In the genomic region with DNA sequence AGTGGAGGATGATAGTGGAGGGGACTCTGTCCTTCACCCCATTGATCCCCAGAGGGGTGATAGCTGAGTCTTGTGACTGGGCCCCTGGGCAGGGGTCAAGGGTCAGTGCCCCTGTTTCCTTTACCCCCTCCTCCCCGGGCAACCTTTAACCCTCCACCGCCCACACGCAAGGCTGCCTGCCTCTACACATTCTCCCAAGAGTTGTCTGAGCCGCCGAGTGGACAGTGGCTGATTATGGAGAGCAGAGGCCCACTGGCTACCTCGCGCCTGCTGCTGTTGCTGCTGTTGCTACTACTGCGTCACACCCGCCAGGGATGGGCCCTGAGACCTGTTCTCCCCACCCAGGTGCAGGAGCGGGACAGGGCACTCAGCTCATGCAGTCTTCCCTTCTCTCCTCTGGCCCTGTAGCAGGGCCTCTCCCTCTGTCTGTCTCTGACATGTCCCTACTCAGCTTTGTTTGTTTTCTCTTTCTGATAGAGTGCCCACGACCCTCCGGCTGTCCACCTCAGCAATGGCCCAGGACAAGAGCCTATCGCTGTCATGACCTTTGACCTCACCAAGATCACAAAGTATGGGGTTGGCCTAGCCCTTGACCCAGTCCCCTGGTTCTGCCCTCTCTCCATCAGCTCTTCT, we compare ENCODE assay signal across 1 cellular context.
TF ChIP-seq lines count a peak whose summit lies in the region.

A gene with protein sequence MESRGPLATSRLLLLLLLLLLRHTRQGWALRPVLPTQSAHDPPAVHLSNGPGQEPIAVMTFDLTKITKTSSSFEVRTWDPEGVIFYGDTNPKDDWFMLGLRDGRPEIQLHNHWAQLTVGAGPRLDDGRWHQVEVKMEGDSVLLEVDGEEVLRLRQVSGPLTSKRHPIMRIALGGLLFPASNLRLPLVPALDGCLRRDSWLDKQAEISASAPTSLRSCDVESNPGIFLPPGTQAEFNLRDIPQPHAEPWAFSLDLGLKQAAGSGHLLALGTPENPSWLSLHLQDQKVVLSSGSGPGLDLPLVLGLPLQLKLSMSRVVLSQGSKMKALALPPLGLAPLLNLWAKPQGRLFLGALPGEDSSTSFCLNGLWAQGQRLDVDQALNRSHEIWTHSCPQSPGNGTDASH (plus strand): TSS at position 197 of the 633 bp plus-strand sequence. CDS start 38 bp downstream, at position 235.

TF ChIP-seq in HepG2, 621 proteins besides CTCF, POLR2A, EP300 and RAD21 (continued from another document and continues in another):
- TF ChIP-seq, protein P1, sequence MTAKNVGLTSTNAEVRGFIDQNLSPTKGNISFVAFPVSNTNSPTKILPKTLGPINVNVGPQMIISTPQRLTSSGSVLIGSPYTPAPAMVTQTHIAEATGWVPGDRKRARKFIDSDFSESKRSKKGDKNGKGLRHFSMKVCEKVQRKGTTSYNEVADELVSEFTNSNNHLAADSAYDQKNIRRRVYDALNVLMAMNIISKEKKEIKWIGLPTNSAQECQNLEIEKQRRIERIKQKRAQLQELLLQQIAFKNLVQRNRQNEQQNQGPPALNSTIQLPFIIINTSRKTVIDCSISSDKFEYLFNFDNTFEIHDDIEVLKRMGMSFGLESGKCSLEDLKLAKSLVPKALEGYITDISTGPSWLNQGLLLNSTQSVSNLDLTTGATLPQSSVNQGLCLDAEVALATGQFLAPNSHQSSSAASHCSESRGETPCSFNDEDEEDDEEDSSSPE (CRISPR knock-in tag; IDR thresholded peaks at IDR 0.05): no peak
- TF ChIP-seq CENPT (CRISPR knock-in tag; IDR thresholded peaks at IDR 0.05; ENCODE audit: low read depth): no peak
- peak; percentile 37; the same call in 1 of the 2 replicates for TF ChIP-seq PPARG (CRISPR knock-in tag; conservative IDR thresholded peaks at IDR 0.05)
- TF ChIP-seq, protein P2, sequence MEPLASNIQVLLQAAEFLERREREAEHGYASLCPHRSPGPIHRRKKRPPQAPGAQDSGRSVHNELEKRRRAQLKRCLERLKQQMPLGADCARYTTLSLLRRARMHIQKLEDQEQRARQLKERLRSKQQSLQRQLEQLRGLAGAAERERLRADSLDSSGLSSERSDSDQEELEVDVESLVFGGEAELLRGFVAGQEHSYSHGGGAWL (CRISPR knock-in tag; IDR thresholded peaks at IDR 0.05): no peak
- no peak for TF ChIP-seq ZMYM2 (CRISPR knock-in tag; IDR thresholded peaks at IDR 0.05)
- no peak for TF ChIP-seq ZNF850 (CRISPR knock-in tag; conservative IDR thresholded peaks at IDR 0.05)
- no peak for TF ChIP-seq NPAS2 (CRISPR knock-in tag; IDR thresholded peaks at IDR 0.05; ENCODE audit: borderline replicate concordance)
- TF ChIP-seq, protein P3, sequence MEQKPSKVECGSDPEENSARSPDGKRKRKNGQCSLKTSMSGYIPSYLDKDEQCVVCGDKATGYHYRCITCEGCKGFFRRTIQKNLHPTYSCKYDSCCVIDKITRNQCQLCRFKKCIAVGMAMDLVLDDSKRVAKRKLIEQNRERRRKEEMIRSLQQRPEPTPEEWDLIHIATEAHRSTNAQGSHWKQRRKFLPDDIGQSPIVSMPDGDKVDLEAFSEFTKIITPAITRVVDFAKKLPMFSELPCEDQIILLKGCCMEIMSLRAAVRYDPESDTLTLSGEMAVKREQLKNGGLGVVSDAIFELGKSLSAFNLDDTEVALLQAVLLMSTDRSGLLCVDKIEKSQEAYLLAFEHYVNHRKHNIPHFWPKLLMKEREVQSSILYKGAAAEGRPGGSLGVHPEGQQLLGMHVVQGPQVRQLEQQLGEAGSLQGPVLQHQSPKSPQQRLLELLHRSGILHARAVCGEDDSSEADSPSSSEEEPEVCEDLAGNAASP (CRISPR knock-in tag; IDR thresholded peaks at IDR 0.05; ENCODE audit: borderline replicate concordance): no peak
- no peak for TF ChIP-seq ZNF24 (IDR thresholded peaks at IDR 0.05)
- TF ChIP-seq ZNF101 (CRISPR knock-in tag; IDR thresholded peaks at IDR 0.05; ENCODE audit: borderline replicate concordance, low read depth): no peak
- TF ChIP-seq REPIN1 (CRISPR knock-in tag; IDR thresholded peaks at IDR 0.05; ENCODE audit: borderline replicate concordance, low read depth): no peak
- no peak; the same call in 1 of the 2 replicates for TF ChIP-seq NFKB2 (CRISPR knock-in tag; IDR thresholded peaks at IDR 0.05; ENCODE audit: borderline replicate concordance)
- TF ChIP-seq ZNF879 (CRISPR knock-in tag; IDR thresholded peaks at IDR 0.05): no peak
- TF ChIP-seq, protein P4, sequence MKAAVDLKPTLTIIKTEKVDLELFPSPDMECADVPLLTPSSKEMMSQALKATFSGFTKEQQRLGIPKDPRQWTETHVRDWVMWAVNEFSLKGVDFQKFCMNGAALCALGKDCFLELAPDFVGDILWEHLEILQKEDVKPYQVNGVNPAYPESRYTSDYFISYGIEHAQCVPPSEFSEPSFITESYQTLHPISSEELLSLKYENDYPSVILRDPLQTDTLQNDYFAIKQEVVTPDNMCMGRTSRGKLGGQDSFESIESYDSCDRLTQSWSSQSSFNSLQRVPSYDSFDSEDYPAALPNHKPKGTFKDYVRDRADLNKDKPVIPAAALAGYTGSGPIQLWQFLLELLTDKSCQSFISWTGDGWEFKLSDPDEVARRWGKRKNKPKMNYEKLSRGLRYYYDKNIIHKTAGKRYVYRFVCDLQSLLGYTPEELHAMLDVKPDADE (CRISPR knock-in tag; IDR thresholded peaks at IDR 0.05): no peak
- TF ChIP-seq MEF2D (CRISPR knock-in tag; IDR thresholded peaks at IDR 0.05): no peak
- no peak for TF ChIP-seq HOXA3 (CRISPR knock-in tag; IDR thresholded peaks at IDR 0.05)
- no peak for TF ChIP-seq ZSCAN22 (CRISPR knock-in tag; IDR thresholded peaks at IDR 0.05)
- TF ChIP-seq MED1 (CRISPR knock-in tag; IDR thresholded peaks at IDR 0.05): peak; percentile 19; the same call in 1 of the 2 replicates
- no peak for TF ChIP-seq ZNF441 (CRISPR knock-in tag; IDR thresholded peaks at IDR 0.05; ENCODE audit: borderline replicate concordance)
- TF ChIP-seq, protein P5, sequence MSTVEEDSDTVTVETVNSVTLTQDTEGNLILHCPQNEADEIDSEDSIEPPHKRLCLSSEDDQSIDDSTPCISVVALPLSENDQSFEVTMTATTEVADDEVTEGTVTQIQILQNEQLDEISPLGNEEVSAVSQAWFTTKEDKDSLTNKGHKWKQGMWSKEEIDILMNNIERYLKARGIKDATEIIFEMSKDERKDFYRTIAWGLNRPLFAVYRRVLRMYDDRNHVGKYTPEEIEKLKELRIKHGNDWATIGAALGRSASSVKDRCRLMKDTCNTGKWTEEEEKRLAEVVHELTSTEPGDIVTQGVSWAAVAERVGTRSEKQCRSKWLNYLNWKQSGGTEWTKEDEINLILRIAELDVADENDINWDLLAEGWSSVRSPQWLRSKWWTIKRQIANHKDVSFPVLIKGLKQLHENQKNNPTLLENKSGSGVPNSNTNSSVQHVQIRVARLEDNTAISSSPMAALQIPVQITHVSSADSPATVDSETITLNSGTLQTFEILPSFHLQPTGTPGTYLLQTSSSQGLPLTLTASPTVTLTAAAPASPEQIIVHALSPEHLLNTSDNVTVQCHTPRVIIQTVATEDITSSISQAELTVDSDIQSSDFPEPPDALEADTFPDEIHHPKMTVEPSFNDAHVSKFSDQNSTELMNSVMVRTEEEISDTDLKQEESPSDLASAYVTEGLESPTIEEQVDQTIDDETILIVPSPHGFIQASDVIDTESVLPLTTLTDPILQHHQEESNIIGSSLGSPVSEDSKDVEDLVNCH (CRISPR knock-in tag; IDR thresholded peaks at IDR 0.05): no peak
- 0 out of 2 replicates have a peak, but pooled peaks have one; percentile 50 for TF ChIP-seq HNRNPL (IDR thresholded peaks at IDR 0.05; ENCODE audit: low read depth, low read length)
- no peak for TF ChIP-seq ZFAT (CRISPR knock-in tag; conservative IDR thresholded peaks at IDR 0.05)
- TF ChIP-seq ZNF253 (CRISPR knock-in tag; IDR thresholded peaks at IDR 0.05; ENCODE audit: borderline replicate concordance): no peak
- no peak; the same call in 1 of the 2 replicates for TF ChIP-seq KDM5B (CRISPR knock-in tag; IDR thresholded peaks at IDR 0.05; ENCODE audit: borderline replicate concordance)
- TF ChIP-seq RARA (CRISPR knock-in tag; IDR thresholded peaks at IDR 0.05): peak; percentile 72
- TF ChIP-seq MIER2 (CRISPR knock-in tag; IDR thresholded peaks at IDR 0.05): no peak
- TF ChIP-seq, protein P6, sequence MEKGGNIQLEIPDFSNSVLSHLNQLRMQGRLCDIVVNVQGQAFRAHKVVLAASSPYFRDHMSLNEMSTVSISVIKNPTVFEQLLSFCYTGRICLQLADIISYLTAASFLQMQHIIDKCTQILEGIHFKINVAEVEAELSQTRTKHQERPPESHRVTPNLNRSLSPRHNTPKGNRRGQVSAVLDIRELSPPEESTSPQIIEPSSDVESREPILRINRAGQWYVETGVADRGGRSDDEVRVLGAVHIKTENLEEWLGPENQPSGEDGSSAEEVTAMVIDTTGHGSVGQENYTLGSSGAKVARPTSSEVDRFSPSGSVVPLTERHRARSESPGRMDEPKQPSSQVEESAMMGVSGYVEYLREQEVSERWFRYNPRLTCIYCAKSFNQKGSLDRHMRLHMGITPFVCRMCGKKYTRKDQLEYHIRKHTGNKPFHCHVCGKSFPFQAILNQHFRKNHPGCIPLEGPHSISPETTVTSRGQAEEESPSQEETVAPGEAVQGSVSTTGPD (CRISPR knock-in tag; IDR thresholded peaks at IDR 0.05): no peak
- no peak for TF ChIP-seq DR1 (CRISPR knock-in tag; IDR thresholded peaks at IDR 0.05)
- TF ChIP-seq, protein P7, sequence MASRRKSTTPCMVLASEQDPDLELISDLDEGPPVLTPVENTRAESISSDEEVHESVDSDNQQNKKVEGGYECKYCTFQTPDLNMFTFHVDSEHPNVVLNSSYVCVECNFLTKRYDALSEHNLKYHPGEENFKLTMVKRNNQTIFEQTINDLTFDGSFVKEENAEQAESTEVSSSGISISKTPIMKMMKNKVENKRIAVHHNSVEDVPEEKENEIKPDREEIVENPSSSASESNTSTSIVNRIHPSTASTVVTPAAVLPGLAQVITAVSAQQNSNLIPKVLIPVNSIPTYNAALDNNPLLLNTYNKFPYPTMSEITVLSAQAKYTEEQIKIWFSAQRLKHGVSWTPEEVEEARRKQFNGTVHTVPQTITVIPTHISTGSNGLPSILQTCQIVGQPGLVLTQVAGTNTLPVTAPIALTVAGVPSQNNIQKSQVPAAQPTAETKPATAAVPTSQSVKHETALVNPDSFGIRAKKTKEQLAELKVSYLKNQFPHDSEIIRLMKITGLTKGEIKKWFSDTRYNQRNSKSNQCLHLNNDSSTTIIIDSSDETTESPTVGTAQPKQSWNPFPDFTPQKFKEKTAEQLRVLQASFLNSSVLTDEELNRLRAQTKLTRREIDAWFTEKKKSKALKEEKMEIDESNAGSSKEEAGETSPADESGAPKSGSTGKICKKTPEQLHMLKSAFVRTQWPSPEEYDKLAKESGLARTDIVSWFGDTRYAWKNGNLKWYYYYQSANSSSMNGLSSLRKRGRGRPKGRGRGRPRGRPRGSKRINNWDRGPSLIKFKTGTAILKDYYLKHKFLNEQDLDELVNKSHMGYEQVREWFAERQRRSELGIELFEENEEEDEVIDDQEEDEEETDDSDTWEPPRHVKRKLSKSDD (CRISPR knock-in tag; IDR thresholded peaks at IDR 0.05; ENCODE audit: low read depth): 0 out of 2 replicates have a peak, but pooled peaks have one; percentile 41
- no peak for TF ChIP-seq HOXA5 (CRISPR knock-in tag; IDR thresholded peaks at IDR 0.05)
- TF ChIP-seq ZC3H4 (CRISPR knock-in tag; IDR thresholded peaks at IDR 0.05; ENCODE audit: borderline replicate concordance): no peak
- no peak for TF ChIP-seq FOXK2 (IDR thresholded peaks at IDR 0.05)
- TF ChIP-seq MAZ (IDR thresholded peaks at IDR 0.05; ENCODE audit: borderline replicate concordance, low read depth, low read length): no peak
- TF ChIP-seq MAZ (CRISPR knock-in tag; IDR thresholded peaks at IDR 0.05; ENCODE audit: low read depth): peak; percentile 54; the same call in 1 of the 2 replicates
- no peak for TF ChIP-seq HMG20B (CRISPR knock-in tag; conservative IDR thresholded peaks at IDR 0.05)
- no peak for TF ChIP-seq EZH2 (conservative IDR thresholded peaks at IDR 0.05; ENCODE audit: low read depth, low read length)
- TF ChIP-seq, protein P8, sequence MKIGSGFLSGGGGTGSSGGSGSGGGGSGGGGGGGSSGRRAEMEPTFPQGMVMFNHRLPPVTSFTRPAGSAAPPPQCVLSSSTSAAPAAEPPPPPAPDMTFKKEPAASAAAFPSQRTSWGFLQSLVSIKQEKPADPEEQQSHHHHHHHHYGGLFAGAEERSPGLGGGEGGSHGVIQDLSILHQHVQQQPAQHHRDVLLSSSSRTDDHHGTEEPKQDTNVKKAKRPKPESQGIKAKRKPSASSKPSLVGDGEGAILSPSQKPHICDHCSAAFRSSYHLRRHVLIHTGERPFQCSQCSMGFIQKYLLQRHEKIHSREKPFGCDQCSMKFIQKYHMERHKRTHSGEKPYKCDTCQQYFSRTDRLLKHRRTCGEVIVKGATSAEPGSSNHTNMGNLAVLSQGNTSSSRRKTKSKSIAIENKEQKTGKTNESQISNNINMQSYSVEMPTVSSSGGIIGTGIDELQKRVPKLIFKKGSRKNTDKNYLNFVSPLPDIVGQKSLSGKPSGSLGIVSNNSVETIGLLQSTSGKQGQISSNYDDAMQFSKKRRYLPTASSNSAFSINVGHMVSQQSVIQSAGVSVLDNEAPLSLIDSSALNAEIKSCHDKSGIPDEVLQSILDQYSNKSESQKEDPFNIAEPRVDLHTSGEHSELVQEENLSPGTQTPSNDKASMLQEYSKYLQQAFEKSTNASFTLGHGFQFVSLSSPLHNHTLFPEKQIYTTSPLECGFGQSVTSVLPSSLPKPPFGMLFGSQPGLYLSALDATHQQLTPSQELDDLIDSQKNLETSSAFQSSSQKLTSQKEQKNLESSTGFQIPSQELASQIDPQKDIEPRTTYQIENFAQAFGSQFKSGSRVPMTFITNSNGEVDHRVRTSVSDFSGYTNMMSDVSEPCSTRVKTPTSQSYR (CRISPR knock-in tag; IDR thresholded peaks at IDR 0.05; ENCODE audit: borderline replicate concordance): peak; percentile 26; the same call in 1 of the 2 replicates
- TF ChIP-seq SP1 (IDR thresholded peaks at IDR 0.05): no peak
- TF ChIP-seq SP1 (CRISPR knock-in tag; IDR thresholded peaks at IDR 0.05): no peak
- no peak for TF ChIP-seq CENPX (CRISPR knock-in tag; IDR thresholded peaks at IDR 0.05)
- no peak for TF ChIP-seq ARNT2 (CRISPR knock-in tag; IDR thresholded peaks at IDR 0.05; ENCODE audit: low read depth)
- TF ChIP-seq ZBTB21 (CRISPR knock-in tag; IDR thresholded peaks at IDR 0.05): no peak
- TF ChIP-seq ZNF225 (CRISPR knock-in tag; IDR thresholded peaks at IDR 0.05): no peak
- 0 out of 2 replicates have a peak, but pooled peaks have one; percentile 40 for TF ChIP-seq ZMYM3 (CRISPR knock-in tag; IDR thresholded peaks at IDR 0.05)
